In the genomic region with DNA sequence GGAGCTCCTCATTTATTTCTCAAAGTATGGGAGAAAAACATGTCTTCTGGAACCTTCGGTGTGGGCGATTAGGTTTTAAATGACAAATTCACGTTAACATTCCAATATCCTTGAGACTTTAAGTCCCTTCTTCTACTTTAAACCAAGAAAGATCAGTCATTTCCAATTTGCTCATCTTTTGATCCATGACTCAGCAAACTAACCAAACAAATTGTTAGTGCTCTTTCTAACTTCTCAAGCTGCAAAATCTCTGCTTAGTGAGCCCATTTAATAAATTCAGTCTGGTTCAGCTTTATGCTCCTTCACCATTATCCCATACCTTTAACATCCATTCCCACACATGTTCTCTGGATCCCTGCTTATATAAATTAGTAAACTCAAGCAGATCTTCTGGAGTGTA, we compare ENCODE assay signal across 36 cellular contexts. TPM values are rescaled to one million over a fixed set of nuclear protein-coding genes. Genes with fewer than 3 reads are reported as not detected.
DNase-seq lines count a peak whose midpoint lies in the region; ATAC-seq, FAIRE-seq and TF ChIP-seq lines count a peak whose summit lies in the region.
"Had no signal": no experiment of that assay in that cellular context is flagged by ENCODE, and none has a peak within 500 bp of the region (broad histone marks: within the 10 kb centered on the region; RNA-seq: fewer than 3 reads in every experiment).

No MANE protein-coding gene starts in this region.

- TF ChIP-seq RAD21 in HepG2 (CRISPR knock-in tag; IDR thresholded peaks at IDR 0.05) (no peak), A549 (conservative IDR thresholded peaks at IDR 0.05 in 1 of 2, IDR thresholded peaks at IDR 0.05 in 1 of 2) (no peak), IMR-90 (IDR thresholded peaks at IDR 0.05; ENCODE audit: low read length) (no peak), K562 (CRISPR knock-in tag; conservative IDR thresholded peaks at IDR 0.05 in 1 of 2, IDR thresholded peaks at IDR 0.05 in 1 of 2) (no peak)

- H3K27ac Mint-ChIP-seq in activated CD4-positive, alpha-beta T cell treated with anti-CD3 and anti-CD28 coated beads for 36 hours: no peak overlapping the region
- H3K27ac Mint-ChIP-seq: B cell; CD14-positive monocyte; CD4-positive, alpha-beta memory T cell; CD4-positive, alpha-beta T cell; CD4-positive, CD25-positive, alpha-beta regulatory T cell; CD8-positive, alpha-beta memory T cell; CD8-positive, alpha-beta T cell had no signal

- ATAC-seq in HepG2: no peak
- no peak for ATAC-seq in right lobe of liver
- no peak for ATAC-seq in A549
- no peak for ATAC-seq in IMR-90 (ENCODE audit: low read depth)
- no peak for ATAC-seq in K562
- ATAC-seq in activated CD4-positive, alpha-beta T cell treated with anti-CD3 and anti-CD28 coated beads for 36 hours: no peak
- ATAC-seq: CD8-positive, alpha-beta T cell had no signal

- H3K79me2 ChIP-seq in HepG2 (ENCODE audit: insufficient read depth, low read length): no peaks in the 10 kb centered on the region
- no peaks in the 10 kb centered on the region for H3K79me2 ChIP-seq in K562 (ENCODE audit: control insufficient read depth, insufficient read depth, low read length)

- no peaks in the 10 kb centered on the region for H3K79me1 ChIP-seq in IMR-90 (ENCODE audit: low read depth in 1 of 2, low read length in 2 of 2)

- H3K4me3 Mint-ChIP-seq in activated CD4-positive, alpha-beta T cell treated with anti-CD3 and anti-CD28 coated beads for 36 hours: no peak overlapping the region
- H3K4me3 Mint-ChIP-seq: B cell; CD14-positive monocyte; CD4-positive, alpha-beta memory T cell; CD4-positive, alpha-beta T cell; CD4-positive, CD25-positive, alpha-beta regulatory T cell; CD8-positive, alpha-beta memory T cell; CD8-positive, alpha-beta T cell had no signal

- DNase-seq in HepG2 (ENCODE audit: low spot score): no peak
- DNase-seq in right lobe of liver: no peak
- DNase-seq in A549 (ENCODE audit: low read depth in 1 of 2, low spot score in 1 of 2): no peak
- DNase-seq in IMR-90: no peak
- DNase-seq in K562 (ENCODE audit: extremely low read depth in 1 of 4, low spot score in 3 of 4): no peak
- no peak for DNase-seq in SW 1271 (lab: John Stamatoyannopoulos, UW)
- no peak for DNase-seq in activated CD4-positive, alpha-beta T cell treated with anti-CD3 and anti-CD28 coated beads for 36 hours
- no peak for DNase-seq in GM19239 (ENCODE audit: insufficient read length, low spot score)
- DNase-seq: 8988T; ACHN; AML-193; BE2C; C1 segment of cervical spinal cord; Caco-2; Calu3; CD4-positive, alpha-beta memory T cell; CD4-positive, alpha-beta T cell; CD4-positive, CD25-positive, alpha-beta regulatory T cell; CD8-positive, alpha-beta memory T cell; CD8-positive, alpha-beta T cell; COR-L47; DMS 273 treated with DMSO at 0.1 percent for 48 hours; DMS153; DMS53; DMS79; DMS79 treated with DMSO at 0.1 percent for 48 hours; DND-41; EL had no signal

- no peaks in the 10 kb centered on the region for H4K20me1 ChIP-seq in HepG2 (ENCODE audit: insufficient read depth, low read length)
- H4K20me1 ChIP-seq in IMR-90 (ENCODE audit: insufficient read depth, low read length): no peaks in the 10 kb centered on the region
- H4K20me1 ChIP-seq in K562 (replicated peaks; ENCODE audit: control insufficient read depth, insufficient read depth, low read length): no peaks in the 10 kb centered on the region
- H4K20me1 ChIP-seq: BLaER1; BLaER1 treated with 17β-estradiol and CSF1 and Interleukin-3, amounts not matched to agents 10 nM and 100 nM had no signal

- H4K91ac ChIP-seq in IMR-90 (ENCODE audit: insufficient read depth, low read depth, low read length): no peak overlapping the region

- H2AK9ac ChIP-seq in IMR-90 (replicated peaks; ENCODE audit: low read depth, low read length, poor library complexity): no peak overlapping the region

- H3K4me2 ChIP-seq in HepG2 (ENCODE audit: low read depth, low read length) (no peak overlapping the region), A549 (no peak overlapping the region), IMR-90 (ENCODE audit: low read depth, low read length) (no peak overlapping the region), K562 (ENCODE audit: insufficient read depth, low read length) (no peak overlapping the region)
- H3K4me2 ChIP-seq: BLaER1; BLaER1 treated with 17β-estradiol and CSF1 and Interleukin-3, amounts not matched to agents 10 nM and 100 nM had no signal

- no peak overlapping the region for H2BK15ac ChIP-seq in IMR-90 (ENCODE audit: low read depth, low read length)

- no peak overlapping the region for H4K8ac ChIP-seq in IMR-90 (ENCODE audit: low read depth in 2 of 2, low read length in 2 of 2)

- H3K36me3 ChIP-seq in HepG2 (replicated peaks in 1 of 2; ENCODE audit: control insufficient read depth in 1 of 2, insufficient read depth in 2 of 2, low read length in 2 of 2) (no peaks in the 10 kb centered on the region), right lobe of liver (no peaks in the 10 kb centered on the region), IMR-90 (ENCODE audit: control insufficient read depth, insufficient read depth, low read length) (no peaks in the 10 kb centered on the region), K562 (ENCODE audit: control insufficient read depth, insufficient read depth, low read length) (no peaks in the 10 kb centered on the region)
- H3K36me3 ChIP-seq: BE2C; BLaER1; BLaER1 treated with 17β-estradiol and CSF1 and Interleukin-3, amounts not matched to agents 10 nM and 100 nM had no signal

- H3K4me3 ChIP-seq in HepG2 (replicated peaks in 1 of 3; ENCODE audit: insufficient read depth in 1 of 3, low read depth in 2 of 3, low read length in 3 of 3) (no peak overlapping the region), right lobe of liver (no peak overlapping the region), A549 (no peak overlapping the region), IMR-90 (ENCODE audit: insufficient read depth, low read depth, low read length) (no peak overlapping the region), K562 (no peak overlapping the region)
- H3K4me3 ChIP-seq: BLaER1; BLaER1 treated with 17β-estradiol and CSF1 and Interleukin-3, amounts not matched to agents 10 nM and 100 nM had no signal

- no peak for FAIRE-seq in HepG2 (lab: Jason Lieb, UNC)
- FAIRE-seq in A549 (lab: Jason Lieb, UNC): no peak
- FAIRE-seq in K562 (lab: Jason Lieb, UNC): no peak
- FAIRE-seq in GM19239 (lab: Jason Lieb, UNC): no peak
- FAIRE-seq: A204.1, D721Med had no signal

- H3K27ac ChIP-seq in HepG2 (ENCODE audit: extremely low read length, insufficient read depth, low read length) (no peak overlapping the region), right lobe of liver (no peak overlapping the region), A549 (no peak overlapping the region), IMR-90 (ENCODE audit: insufficient read depth, low read length) (no peak overlapping the region), K562 (ENCODE audit: extremely low read depth, low read depth, low read length) (no peak overlapping the region)
- H3K27ac ChIP-seq: 22Rv1; BLaER1; BLaER1 treated with 17β-estradiol and CSF1 and Interleukin-3, amounts not matched to agents 10 nM and 100 nM; C4-2B had no signal

- H2AK5ac ChIP-seq in IMR-90 (ENCODE audit: low read depth, low read length): no peak overlapping the region

- no peak overlapping the region for H3K18ac ChIP-seq in IMR-90 (ENCODE audit: low read depth, low read length)

- intact Hi-C loops in HepG2 (cut with micrococcal nuclease; ENCODE audit: unreplicated experiment): no loop called here
- intact Hi-C loops in right lobe of liver (cut with DNase I): no loop called here
- intact Hi-C loops in IMR-90 (cut with micrococcal nuclease): no loop called here
- intact Hi-C loops in K562 (cut with micrococcal nuclease): no loop called here
- intact Hi-C loops in activated CD4-positive, alpha-beta T cell treated with anti-CD3 and anti-CD28 coated beads for 36 hours (cut with DNase I, micrococcal nuclease): no loop called here

- H3K27me3 ChIP-seq in HepG2 (ENCODE audit: control insufficient read depth in 1 of 2, insufficient read depth in 2 of 2, low read length in 2 of 2) (no peaks in the 10 kb centered on the region), right lobe of liver (no peaks in the 10 kb centered on the region), IMR-90 (ENCODE audit: control insufficient read depth, insufficient read depth, low read length) (no peaks in the 10 kb centered on the region), K562 (ENCODE audit: control insufficient read depth in 2 of 2, insufficient read depth in 2 of 2, low read length in 2 of 2) (no peaks in the 10 kb centered on the region)
- H3K27me3 ChIP-seq: BLaER1; BLaER1 treated with 17β-estradiol and CSF1 and Interleukin-3, amounts not matched to agents 10 nM and 100 nM had no signal

- H3K4me1 ChIP-seq in HepG2 (ENCODE audit: insufficient read depth, low read length): no peaks in the 10 kb centered on the region
- peaks cover 0 to under 1% (median 0%) of the 10 kb centered on the region in 4 donors for H3K4me1 ChIP-seq in right lobe of liver
- no peaks in the 10 kb centered on the region for H3K4me1 ChIP-seq in A549
- H3K4me1 ChIP-seq in IMR-90 (ENCODE audit: control insufficient read depth, insufficient read depth, low read length): no peaks in the 10 kb centered on the region
- H3K4me1 ChIP-seq in K562 (replicated peaks in 1 of 2; ENCODE audit: control insufficient read depth in 2 of 2, insufficient read depth in 2 of 2, low read length in 2 of 2): peaks cover under 1 to 2% of the 10 kb centered on the region in 2 experiments; a peak in 3 of 5 replicates
- H3K4me1 ChIP-seq: BE2C; BLaER1; BLaER1 treated with 17β-estradiol and CSF1 and Interleukin-3, amounts not matched to agents 10 nM and 100 nM; Caco-2 had no signal

- no peak overlapping the region for H3K14ac ChIP-seq in IMR-90 (replicated peaks; ENCODE audit: low read depth, low read length)

- no peak overlapping the region for H4K5ac ChIP-seq in IMR-90 (ENCODE audit: low read depth, low read length)

- H2AFZ ChIP-seq in HepG2 (ENCODE audit: low read length) (no peak overlapping the region), IMR-90 (replicated peaks; ENCODE audit: low read length, poor library complexity) (no peak overlapping the region), K562 (ENCODE audit: low read depth, low read length) (no peak overlapping the region)

- H3K36me3 Mint-ChIP-seq in activated CD4-positive, alpha-beta T cell treated with anti-CD3 and anti-CD28 coated beads for 36 hours (ENCODE audit: low read depth): peaks cover 2% of the 10 kb centered on the region
- H3K36me3 Mint-ChIP-seq: CD14-positive monocyte; CD8-positive, alpha-beta T cell had no signal

- H3K27me3 Mint-ChIP-seq in activated CD4-positive, alpha-beta T cell treated with anti-CD3 and anti-CD28 coated beads for 36 hours: peaks cover 11% of the 10 kb centered on the region

- H2BK120ac ChIP-seq in IMR-90 (ENCODE audit: low read depth, low read length): no peak overlapping the region

- CTCF ChIA-PET in HepG2 (lab: Yijun Ruan, JAX; ENCODE audit: low intra/inter-chr PET ratio, low total read pairs) (no interaction called here), A549 (lab: Yijun Ruan, JAX) (interaction anchor here (0.9 kb wide), 1 partner anchor 10 kb away, joined by 3 read pairs; no protein-coding TSS in a partner anchor), IMR-90 (lab: Yijun Ruan, JAX) (no interaction called here), K562 (lab: Yijun Ruan, JAX; ENCODE audit: low intra/inter-chr PET ratio) (no interaction called here)
- CTCF ChIA-PET in activated CD4-positive, alpha-beta T cell treated with anti-CD3 and anti-CD28 coated beads for 36 hours (lab: Charles Lee): no interaction called here

- no peaks in the 10 kb centered on the region for H3K4me1 Mint-ChIP-seq in activated CD4-positive, alpha-beta T cell treated with anti-CD3 and anti-CD28 coated beads for 36 hours
- H3K4me1 Mint-ChIP-seq: B cell; CD14-positive monocyte; CD4-positive, alpha-beta memory T cell; CD8-positive, alpha-beta memory T cell had no signal

- H3K56ac ChIP-seq in IMR-90 (ENCODE audit: extremely low read depth, insufficient read depth, low read length): no peak overlapping the region

- H3K9me3 ChIP-seq in HepG2 (ENCODE audit: low read length): no peaks in the 10 kb centered on the region
- no peaks in the 10 kb centered on the region for H3K9me3 ChIP-seq in right lobe of liver
- peaks cover 24% of the 10 kb centered on the region; the same call in 2 of the 3 replicates for H3K9me3 ChIP-seq in A549
- no peaks in the 10 kb centered on the region for H3K9me3 ChIP-seq in IMR-90 (ENCODE audit: control insufficient read depth, insufficient read depth, low read length)
- H3K9me3 ChIP-seq in K562 (replicated peaks; ENCODE audit: control insufficient read depth, insufficient read depth, low read depth, low read length): no peaks in the 10 kb centered on the region
- H3K9me3 ChIP-seq: BE2C had no signal

- peaks cover 13% of the 10 kb centered on the region for H3K9me3 Mint-ChIP-seq in activated CD4-positive, alpha-beta T cell treated with anti-CD3 and anti-CD28 coated beads for 36 hours (ENCODE audit: low read depth)

- TF ChIP-seq CTCF in HepG2 (CRISPR knock-in tag; IDR thresholded peaks at IDR 0.05) (no peak), right lobe of liver (IDR thresholded peaks at IDR 0.05) (no peak), A549 (IDR thresholded peaks at IDR 0.05) (no peak), IMR-90 (conservative IDR thresholded peaks at IDR 0.05; ENCODE audit: low read depth, low read length) (no peak), K562 (IDR thresholded peaks at IDR 0.05 in 2 of 3, conservative IDR thresholded peaks at IDR 0.05 in 1 of 3; ENCODE audit: insufficient read depth in 2 of 3, low read depth in 1 of 3, low read length in 3 of 3) (no peak)

- in situ Hi-C loops in HepG2 (cut with HindIII; ENCODE audit: extremely low pct_ligation_motif_present, low pct_unique_long_range_greater_than_20kb): no loop called here
- in situ Hi-C loops in IMR-90 (cut with MboI; ENCODE audit: low sequenced_read_pairs): no loop called here
- in situ Hi-C loops in K562 (cut with MboI): no loop called here

- POLR2A ChIA-PET in HepG2 (lab: Yijun Ruan, JAX) (no interaction called here), A549 (lab: Yijun Ruan, JAX) (no interaction called here), IMR-90 (lab: Charles Lee; ENCODE audit: unreplicated experiment) (no interaction called here), K562 (lab: Yijun Ruan, JAX) (interaction anchor here (0.6 to 1.8 kb wide), 4 partner anchors 9 to 47 kb away, joined by 3 to 5 read pairs (median 4); no protein-coding TSS in a partner anchor)
- POLR2A ChIA-PET in activated CD4-positive, alpha-beta T cell treated with anti-CD3 and anti-CD28 coated beads for 36 hours (lab: Charles Lee): no interaction called here

- no peak overlapping the region for H3K23ac ChIP-seq in IMR-90 (ENCODE audit: low read depth, low read length)

- H2BK20ac ChIP-seq in IMR-90 (ENCODE audit: low read depth, low read length): no peak overlapping the region

- 55% methylated on average over 3 of the region's 3 CpGs for WGBS in HepG2 (ENCODE audit: low lambda C conversion rate)
- WGBS in right lobe of liver (ENCODE audit: insufficient coverage, low coverage, low lambda C conversion rate, missing lambda C conversion rate): 95% methylated on average over 3 of the region's 3 CpGs
- WGBS in A549 (ENCODE audit: missing lambda C conversion rate): 84% methylated on average over 3 of the region's 3 CpGs
- WGBS in IMR-90 (ENCODE audit: extremely low coverage in 2 of 2, insufficient read length in 1 of 2), 2 experiments: no CpG with 5 or more reads among the region's 3 CpGs
- 70% methylated on average over 3 of the region's 3 CpGs for WGBS in K562 (ENCODE audit: insufficient coverage, low coverage, missing lambda C conversion rate)

- H2BK5ac ChIP-seq in IMR-90 (ENCODE audit: low read depth, low read length, poor library complexity, severe bottlenecking): no peak overlapping the region

- TF ChIP-seq EP300 in HepG2 (IDR thresholded peaks at IDR 0.05; ENCODE audit: low read depth in 2 of 2, low read length in 2 of 2) (no peak), HepG2 (CRISPR knock-in tag; IDR thresholded peaks at IDR 0.05; ENCODE audit: borderline replicate concordance) (no peak), A549 (IDR thresholded peaks at IDR 0.05) (no peak), K562 (IDR thresholded peaks at IDR 0.05; ENCODE audit: low read length) (no peak)

- no peak overlapping the region for H3K4ac ChIP-seq in IMR-90 (ENCODE audit: low read depth, low read length)

- no peak overlapping the region for H3K9ac ChIP-seq in HepG2 (ENCODE audit: insufficient read depth, low read depth, low read length)
- H3K9ac ChIP-seq in IMR-90 (ENCODE audit: low read depth, low read length): no peak overlapping the region
- no peak overlapping the region for H3K9ac ChIP-seq in K562 (ENCODE audit: insufficient read depth in 1 of 2, low read depth in 2 of 2, low read length in 2 of 2)
- H3K9ac ChIP-seq: BLaER1; BLaER1 treated with 17β-estradiol and CSF1 and Interleukin-3, amounts not matched to agents 10 nM and 100 nM had no signal

- H3K9me1 ChIP-seq in IMR-90 (ENCODE audit: insufficient read depth, low read length): no peaks in the 10 kb centered on the region
- no peaks in the 10 kb centered on the region for H3K9me1 ChIP-seq in K562 (ENCODE audit: control insufficient read depth, insufficient read depth, low read length)

- BruUV-seq in HepG2 (replicated peaks; lab: Mats Ljungman, UMichigan): no TSS peak
- BruUV-seq in IMR-90 (replicated peaks; lab: Mats Ljungman, UMichigan): no TSS peak
- BruUV-seq in K562 (replicated peaks; lab: Mats Ljungman, UMichigan): no TSS peak

- dilution Hi-C loops in IMR-90 (cut with HindIII; ENCODE audit: low sequenced_read_pairs, unreplicated experiment): no loop called here

- no peak for TF ChIP-seq POLR2A in HepG2 (IDR thresholded peaks at IDR 0.05; ENCODE audit: insufficient read depth in 1 of 2, low read depth in 2 of 2, low read length in 2 of 2)
- TF ChIP-seq POLR2A in right lobe of liver (IDR thresholded peaks at IDR 0.05): no peak
- no peak for TF ChIP-seq POLR2A in A549 (IDR thresholded peaks at IDR 0.05; ENCODE audit: low read length)
- TF ChIP-seq POLR2A in IMR-90 (IDR thresholded peaks at IDR 0.05; ENCODE audit: low read depth, low read length): no peak
- no peak for TF ChIP-seq POLR2A in K562 (conservative IDR thresholded peaks at IDR 0.05)

RNA-seq across cellular contexts. Expression of gene CCDC180, which starts 5.5 kb away (rescaled TPM):
- total RNA-seq in HepG2 (2016; rRNA removed; fragmentation: Illumina TruSeq; extraction: Trizol) (1.5 and 2.5 TPM in 2 replicates), right lobe of liver (1 to 10 TPM in 3 of 6 experiments, under 1 TPM in 3; 0.31 to 1.5 (median 1.0) TPM), IMR-90 (2012; rRNA removed) (0.56 and 0.90 TPM in 2 replicates), K562 (2014; rRNA removed) (2.5 and 2.7 TPM in 2 replicates), K562 (2014; rRNA removed; fragmentation: Illumina TruSeq; extraction: Trizol) (4.2 and 5.4 TPM in 2 replicates), K562 (2015; rRNA removed; fragmentation: Illumina TruSeq; extraction: Trizol) (3.7 and 5.1 TPM in 2 replicates), K562 (2021) (2.3 TPM in 2 replicates)
- 7.5 and 9.6 TPM in 2 replicates for total RNA-seq in HepG2 (2016; cell fraction: cytosol; rRNA removed; fragmentation: Illumina TruSeq; extraction: Trizol; ENCODE audit: low read depth)
- total RNA-seq in HepG2 (2016; cell fraction: insoluble cytoplasmic fraction; rRNA removed; fragmentation: Illumina TruSeq; extraction: Trizol): 0.43 and 1.6 TPM in 2 replicates
- total RNA-seq in HepG2 (2016; cell fraction: membrane; rRNA removed; fragmentation: Illumina TruSeq; extraction: Trizol): 2.1 and 2.3 TPM in 2 replicates
- 2.6 and 4.0 TPM in 2 replicates for total RNA-seq in HepG2 (2016; cell fraction: nucleus; rRNA removed; fragmentation: Illumina TruSeq; extraction: Trizol)
- polyA plus RNA-seq in HepG2 (2011; rRNA removed) (1.7 and 2.2 TPM in 2 replicates), A549 (2011; rRNA removed) (1.7 and 2.2 TPM in 2 replicates), A549 (2017; fragmentation: RNase III; extraction: RNeasy Plus Mini Kit Qiagen cat#74134 plus additional on column Dnase treatment) (1.6 to 2.4 TPM (median 2.2 TPM) in 3 replicates), IMR-90 (2012; rRNA removed) (0.24 and 0.59 TPM in 2 replicates), K562 (2011; rRNA removed) (2.0 and 2.8 TPM in 2 replicates), K562 (2014; fragmentation: Illumina TruSeq; extraction: Trizol) (2.0 and 3.2 TPM in 2 replicates), K562 (2014; fragmentation: Nextera tagmentation; extraction: Ambion mirVana) (under 1 TPM; 0.56 to 0.70 TPM), K562 (2014; rRNA removed) (2.7 and 3.9 TPM in 2 replicates)
- 0.23 and 0.51 TPM in 2 replicates for polyA plus RNA-seq in HepG2 (2011; cell fraction: cytosol; rRNA removed)
- polyA plus RNA-seq in HepG2 (2011; cell fraction: nucleus; rRNA removed): 5.7 and 6.8 TPM in 2 replicates
- 3.1 and 4.3 TPM in 2 replicates for polyA plus RNA-seq in HepG2 (2012)
- polyA plus RNA-seq in HepG2 (2016; cell fraction: cytosol; fragmentation: Illumina TruSeq; extraction: Trizol; ENCODE audit: low read depth): 0.29 and 0.64 TPM in 2 replicates
- polyA plus RNA-seq in HepG2 (2016; cell fraction: insoluble cytoplasmic fraction; fragmentation: Illumina TruSeq; extraction: Trizol; ENCODE audit: low read depth): 0.76 and 1.0 TPM in 2 replicates
- polyA plus RNA-seq in HepG2 (2016; cell fraction: membrane; fragmentation: Illumina TruSeq; extraction: Trizol; ENCODE audit: low read depth): 0.94 and 1.2 TPM in 2 replicates
- polyA plus RNA-seq in HepG2 (2016; cell fraction: nucleus; fragmentation: Illumina TruSeq; extraction: Trizol; ENCODE audit: insufficient read depth, low read depth): 7.2 and 9.1 TPM in 2 replicates
- polyA minus RNA-seq in HepG2 (2011; rRNA and poly(A)+ RNA removed; ENCODE audit: low replicate concordance): 1.7 and 4.3 TPM in 2 replicates
- 1.9 TPM in 1 of 2 replicates, not detected in the other for polyA minus RNA-seq in HepG2 (2011; cell fraction: cytosol; rRNA and poly(A)+ RNA removed)
- 8.9 and 9.3 TPM in 2 replicates for polyA minus RNA-seq in HepG2 (2011; cell fraction: nucleus; rRNA and poly(A)+ RNA removed)
- polyA plus RNA-seq in A549 (2012; cell fraction: cytosol; rRNA removed): 0.21 and 0.23 TPM in 2 replicates
- polyA plus RNA-seq in A549 (2012; cell fraction: nucleus; rRNA removed): 0.98 and 1.6 TPM in 2 replicates
- 2.1 and 2.7 TPM in 2 replicates for polyA minus RNA-seq in A549 (2011; rRNA and poly(A)+ RNA removed)
- polyA plus RNA-seq in IMR-90 (2012; cell fraction: cytosol; rRNA removed): 0.09 and 0.15 TPM in 2 replicates
- polyA plus RNA-seq in IMR-90 (2012; cell fraction: nucleus; rRNA removed; ENCODE audit: low replicate concordance): 1.8 and 4.7 TPM in 2 replicates
- total RNA-seq in K562 (2011; cell fraction: chromatin; rRNA removed; ENCODE audit: low replicate concordance): 15.0 and 22.8 TPM in 2 replicates
- 5.7 and 7.5 TPM in 2 replicates for total RNA-seq in K562 (2011; cell fraction: nucleolus; rRNA removed)
- 11.6 and 12.4 TPM in 2 replicates for total RNA-seq in K562 (2011; cell fraction: nucleoplasm; rRNA removed)
- polyA plus RNA-seq in K562 (2011; cell fraction: cytosol; rRNA removed): 0.40 and 0.75 TPM in 2 replicates
- polyA plus RNA-seq in K562 (2011; cell fraction: nucleus; rRNA removed): 6.6 and 10.3 TPM in 2 replicates
- polyA plus RNA-seq in K562 (2012): 2.6 and 2.7 TPM in 2 replicates
- polyA minus RNA-seq in K562 (2011; rRNA and poly(A)+ RNA removed): 3.2 and 6.5 TPM in 2 replicates
- 2.3 and 2.6 TPM in 2 replicates for polyA minus RNA-seq in K562 (2011; cell fraction: cytosol; rRNA and poly(A)+ RNA removed)
- polyA minus RNA-seq in K562 (2011; cell fraction: nucleus; rRNA and poly(A)+ RNA removed): 7.0 and 17.3 TPM in 2 replicates
- 1 to 10 TPM in 1 of 2 experiments, under 1 TPM in 1; 0.90 to 1.3 TPM for total RNA-seq in activated CD4-positive, alpha-beta T cell treated with anti-CD3 and anti-CD28 coated beads for 36 hours

Comparison
In these comparisons a context has a peak if more than half of its experiments do, and no peak if none do; other contexts are left out.
1. Of the 241 proteins assayed by ChIP-seq in both HepG2 and K562: peak only in HepG2: none; only in K562: MAFF, MAFG and NFE2; in both: none; in neither: 237; mixed calls (peak in some experiments, not most) for 1.